25 cellular contexts compared by ENCODE assay signal in genomic region chr11:104200688-104201087, GRCh38.
"Had no signal": no experiment of that assay in that cellular context is flagged by ENCODE, and none has a peak within 500 bp of the region (broad histone marks: within the 10 kb centered on the region; RNA-seq: fewer than 3 reads in every experiment).

No MANE protein-coding gene starts in this region.

- H3K36me3 ChIP-seq: colonic mucosa, esophagus muscularis mucosa, esophagus squamous epithelium, gastrocnemius medialis, gastroesophageal sphincter, heart left ventricle, heart right ventricle had no signal

- H3K4me2 ChIP-seq: hepatocyte had no signal

- H3K27me3 ChIP-seq: colonic mucosa, dorsolateral prefrontal cortex, esophagus muscularis mucosa, esophagus squamous epithelium, foreskin keratinocyte, gastrocnemius medialis, gastroesophageal sphincter, heart left ventricle, heart right ventricle, hepatocyte had no signal

- H3K27ac ChIP-seq: colonic mucosa, coronary artery, dorsolateral prefrontal cortex, epithelial cell of prostate, esophagus muscularis mucosa, esophagus squamous epithelium, foreskin keratinocyte, gastrocnemius medialis, gastroesophageal sphincter, heart left ventricle, heart right ventricle, hepatocyte had no signal

- H3K4me3 ChIP-seq: colonic mucosa, coronary artery, dorsolateral prefrontal cortex, esophagus muscularis mucosa, esophagus squamous epithelium, gastrocnemius medialis, gastroesophageal sphincter, heart left ventricle, heart right ventricle, hepatocyte had no signal

- DNase-seq: colonic mucosa; cortex of kidney; dermis blood vessel endothelial cell; dorsolateral prefrontal cortex; effector CD4-positive, alpha-beta T cell; effector CD8-positive, alpha-beta T cell; effector memory CD4-positive, alpha-beta T cell; effector memory CD8-positive, alpha-beta T cell; endodermal cell; erythroblast; esophagus squamous epithelium; foreskin fibroblast; foreskin keratinocyte; foreskin melanocyte; gastrocnemius medialis; glutamatergic neuron; head of caudate nucleus; heart left ventricle; heart right ventricle had no signal

- H3K79me2 ChIP-seq: hepatocyte had no signal

- H3K4me1 ChIP-seq: colonic mucosa, esophagus muscularis mucosa, esophagus squamous epithelium, gastrocnemius medialis, gastroesophageal sphincter, heart left ventricle, heart right ventricle had no signal

- H3K9me3 ChIP-seq: colonic mucosa, esophagus muscularis mucosa, esophagus squamous epithelium, gastrocnemius medialis, gastroesophageal sphincter, heart left ventricle, heart right ventricle had no signal

- ATAC-seq: effector memory CD8-positive, alpha-beta T cell; esophagus mucosa; foreskin keratinocyte; gastrocnemius medialis; gastroesophageal sphincter; heart left ventricle; heart right ventricle had no signal

- H2AFZ ChIP-seq: hepatocyte had no signal
